ENCODE assay signal across 8 cellular contexts in the genomic region with DNA sequence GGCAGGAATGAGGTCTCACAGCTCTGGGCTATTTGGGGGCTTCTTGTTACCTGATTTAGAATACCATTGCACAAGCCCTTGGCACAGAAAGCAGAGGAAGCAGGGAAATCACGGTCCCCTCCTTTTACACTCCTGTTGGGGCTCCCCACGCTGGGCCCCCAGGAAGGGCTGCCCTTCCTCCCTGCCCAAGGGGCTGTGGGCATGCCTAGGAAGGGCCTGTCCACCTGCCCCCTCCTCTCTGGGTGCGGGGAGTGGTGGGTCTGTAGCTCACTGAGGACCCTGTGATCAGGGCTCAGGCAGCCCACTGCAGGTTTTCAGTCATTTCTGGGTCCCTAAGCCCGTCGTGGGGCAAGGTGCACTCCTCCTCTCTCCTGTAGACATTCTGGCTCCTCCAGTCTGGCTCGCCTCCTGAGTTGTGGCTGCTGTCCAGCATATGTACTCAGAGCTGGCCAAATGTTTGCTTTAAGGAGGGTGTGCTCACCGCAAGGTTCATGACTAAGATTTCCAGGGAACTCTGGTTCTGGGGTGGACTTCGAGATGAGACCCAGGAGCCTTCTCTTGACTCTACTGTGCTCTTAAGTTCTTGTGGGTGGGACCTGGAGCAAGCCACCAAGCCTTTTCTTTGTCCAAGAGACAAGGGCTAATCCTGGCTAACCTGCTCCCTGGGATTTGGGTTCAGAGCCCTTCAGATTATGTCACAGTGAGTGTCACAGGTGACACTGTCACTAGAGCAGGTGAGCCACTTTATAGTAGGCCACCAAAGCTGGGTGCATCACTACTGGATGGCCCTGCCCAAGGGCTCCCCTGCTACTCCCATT. TPM values are rescaled to one million over a fixed set of nuclear protein-coding genes. Genes with fewer than 3 reads are reported as not detected.
A peak's percentile ranks its signal among the peaks of the same experiment; 100 is the strongest.
DNase-seq lines count a peak whose midpoint lies in the region; TF ChIP-seq lines count a peak whose summit lies in the region.

No MANE protein-coding gene starts in this region.

- DNase-seq in AG04450 (ENCODE audit: low read depth, low spot score) (peak; percentile 72), LoVo (ENCODE audit: low spot score) (peak; percentile 70), coronary artery (ENCODE audit: low spot score) (peak; percentile 91), 8988T (no peak), HuH-7.5 (ENCODE audit: low spot score) (no peak)
- DNase-seq in effector CD8-positive, alpha-beta T cell (lab: John Stamatoyannopoulos, UW): no peak
- DNase-seq in activated CD4-positive, alpha-beta T cell treated with anti-CD3 and anti-CD28 coated beads, Interleukin-2, amount 50 U/mL, for 48 hours: no peak

- H3K27me3 ChIP-seq in AG04450 (ENCODE audit: control insufficient read depth, insufficient read depth, low read length) (no peaks in the 10 kb centered on the region), mucosa of stomach (ENCODE audit: control insufficient read depth, insufficient read depth, low read length) (no peaks in the 10 kb centered on the region)

- no peak overlapping the region for H3K4me3 ChIP-seq in AG04450 (ENCODE audit: low read depth, low read length)
- peak overlapping the region; percentile 35 for H3K4me3 ChIP-seq in coronary artery
- H3K4me3 ChIP-seq in mucosa of stomach (ENCODE audit: low read length): no peak overlapping the region

- TF ChIP-seq CTCF in AG04450 (IDR thresholded peaks at IDR 0.05; ENCODE audit: low read depth, low read length) (no peak), coronary artery (IDR thresholded peaks at IDR 0.05) (no peak)

- POLR2A ChIA-PET in AG04450 (lab: Yijun Ruan, JAX): interaction anchor here (0.5 kb wide), 1 partner anchor 14 kb away, joined by 4 read pairs; no protein-coding TSS in a partner anchor

- peaks cover under 1% of the 10 kb centered on the region for H3K36me3 ChIP-seq in mucosa of stomach (ENCODE audit: control insufficient read depth, insufficient read depth, low read length)

- CTCF ChIA-PET in AG04450 (lab: Charles Lee): no interaction called here

- H3K4me1 ChIP-seq in mucosa of stomach (ENCODE audit: control insufficient read depth, insufficient read depth, low read length): peaks cover 53% of the 10 kb centered on the region

- no peak overlapping the region for H3K27ac ChIP-seq in AG04450 (ENCODE audit: low read depth, low read length)
- H3K27ac ChIP-seq in coronary artery: peak overlapping the region; percentile 73 to 97

- peak overlapping the region; percentile 38 for H3K9ac ChIP-seq in mucosa of stomach (ENCODE audit: low read length)

- H3K9me3 ChIP-seq in AG04450 (ENCODE audit: control insufficient read depth, insufficient read depth, low read length) (no peaks in the 10 kb centered on the region), mucosa of stomach (ENCODE audit: control insufficient read depth, low read length) (no peaks in the 10 kb centered on the region)

RNA-seq across cellular contexts. Expression of a gene that starts 56.0 kb away (rescaled TPM):
- 0.10 TPM in 1 of 2 replicates, not detected in the other for polyA plus RNA-seq in AG04450 (2011; rRNA removed)
- polyA minus RNA-seq in AG04450 (2011; rRNA and poly(A)+ RNA removed): not detected in 2 replicates

Comparison
In these comparisons a context has a peak if more than half of its experiments do, and no peak if none do; other contexts are left out.
1. DNase-seq: peak in AG04450 (single experiment), LoVo (single experiment) and coronary artery (single experiment); none in effector CD8-positive, alpha-beta T cell (single experiment), 8988T (single experiment), activated CD4-positive, alpha-beta T cell treated with anti-CD3 and anti-CD28 coated beads, Interleukin-2, amount 50 U/mL, for 48 hours (0 of 2) and HuH-7.5 (single experiment).